Comparison of ENCODE assay signal across 20 cellular contexts in genomic region chr6:147614501-147614900, GRCh38.
"Had no signal": no experiment of that assay in that cellular context is flagged by ENCODE, and none has a peak within 500 bp of the region (broad histone marks: within the 10 kb centered on the region; RNA-seq: fewer than 3 reads in every experiment).

No MANE protein-coding gene starts in this region.

- ATAC-seq: Panc1, PC-3 had no signal

- H3K4me2 ChIP-seq: SK-N-SH had no signal

- H3K27ac ChIP-seq: HL-60, RWPE1 had no signal

- H3K9me3 ChIP-seq: SK-N-SH had no signal

- H3K9ac ChIP-seq: SK-N-SH had no signal

- DNase-seq: KBM-7, MM.1S, NCI-H1092 treated with DMSO at 0.1 percent for 48 hours, NCI-H1436, NCI-H187, NCI-H2029, NCI-H2081 treated with DMSO at 0.1 percent for 48 hours, NCI-H2171, NCI-H226, NCI-H446, NCI-H510A, NCI-H524 treated with DMSO at 0.1 percent for 48 hours, NCI-H69, NCI-H774, PC-3, SHP77, SK-N-SH had no signal
